10 cellular contexts compared by ENCODE assay signal in the genomic region with DNA sequence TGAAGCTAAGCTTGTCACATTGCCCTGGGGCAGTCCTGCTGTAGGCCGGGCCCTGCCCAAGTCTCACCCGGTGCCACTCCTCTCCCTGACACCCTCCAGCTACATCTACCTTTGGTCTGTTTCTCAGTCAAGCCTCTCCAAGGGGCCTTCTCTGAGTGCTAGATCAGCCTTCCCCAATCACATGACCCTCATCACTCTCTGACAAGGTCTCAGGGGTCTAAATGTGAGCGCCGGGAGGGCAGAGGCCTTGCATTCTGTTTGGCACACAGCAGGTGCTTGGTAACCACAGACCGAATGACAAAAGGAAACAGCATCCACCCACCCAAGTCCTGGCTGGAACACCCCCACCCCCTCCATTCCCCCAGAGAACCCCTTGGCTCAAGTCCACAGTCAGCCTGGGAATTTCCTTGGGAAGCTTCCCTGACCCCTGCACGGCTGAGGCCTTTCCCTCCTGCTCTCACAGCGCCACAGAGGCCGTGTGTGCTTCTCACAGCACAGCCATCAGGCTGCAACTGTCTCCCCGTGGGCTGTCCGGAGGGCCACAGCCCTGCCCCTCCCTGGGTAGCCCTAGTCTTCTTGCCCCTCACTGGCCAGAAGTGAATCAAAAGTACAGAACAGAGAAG. TPM values are rescaled to one million over a fixed set of nuclear protein-coding genes. Genes with fewer than 3 reads are reported as not detected.
A peak's percentile ranks its signal among the peaks of the same experiment; 100 is the strongest.
DNase-seq lines count a peak whose midpoint lies in the region; ATAC-seq lines count a peak whose summit lies in the region.
"Had no signal": no experiment of that assay in that cellular context is flagged by ENCODE, and none has a peak within 500 bp of the region (broad histone marks: within the 10 kb centered on the region; RNA-seq: fewer than 3 reads in every experiment).

No MANE protein-coding gene starts in this region.

- H3K27me3 Mint-ChIP-seq in CD8-positive, alpha-beta memory T cell, result peaks cover 0 to 3% of the 10 kb centered on the region in 2 donors
- no peaks in the 10 kb centered on the region for H3K27me3 Mint-ChIP-seq in activated CD4-positive, alpha-beta memory T cell treated with anti-CD3 and anti-CD28 coated beads for 36 hours

- DNase-seq in CD8-positive, alpha-beta memory T cell, result peak in 1 of 5 donors; percentile 56
- DNase-seq in activated CD4-positive, alpha-beta memory T cell treated with anti-CD3 and anti-CD28 coated beads for 36 hours, result peak; percentile 15
- peak; percentile 61 for DNase-seq in Right ventricle myocardium inferior (ENCODE audit: missing footprints)
- DNase-seq in pulmonary artery endothelial cell (ENCODE audit: low read depth, low spot score), result peak; percentile 49
- no peak for DNase-seq in D341Med (ENCODE audit: low spot score)
- DNase-seq in NCI-H187 treated with DMSO at 0.1 percent for 48 hours (lab: John Stamatoyannopoulos, UW), result no peak
- no peak for DNase-seq in CD1c-positive myeloid dendritic cell (ENCODE audit: extremely low spot score)
- DNase-seq: DMS79, PC-3 had no signal

- H3K27ac ChIP-seq in CD8-positive, alpha-beta memory T cell (ENCODE audit: low read depth, low read length), result no peak overlapping the region

- H3K27ac Mint-ChIP-seq in CD8-positive, alpha-beta memory T cell, result peak overlapping the region; percentile 66 to 97 (median 91)
- H3K27ac Mint-ChIP-seq in activated CD4-positive, alpha-beta memory T cell treated with anti-CD3 and anti-CD28 coated beads for 36 hours, result peak overlapping the region; percentile 54

- H3K36me3 Mint-ChIP-seq in CD8-positive, alpha-beta memory T cell, result peaks cover 9 to 35% (median 9%) of the 10 kb centered on the region in 3 donors
- H3K36me3 Mint-ChIP-seq in activated CD4-positive, alpha-beta memory T cell treated with anti-CD3 and anti-CD28 coated beads for 36 hours, result peaks cover 14% of the 10 kb centered on the region

- peaks cover 60 to 68% (median 66%) of the 10 kb centered on the region in 3 donors for H3K4me1 Mint-ChIP-seq in CD8-positive, alpha-beta memory T cell
- H3K4me1 Mint-ChIP-seq in activated CD4-positive, alpha-beta memory T cell treated with anti-CD3 and anti-CD28 coated beads for 36 hours (ENCODE audit: low read depth), result peaks cover 37% of the 10 kb centered on the region

- ATAC-seq in Right ventricle myocardium inferior (peak; percentile 44), HG02840 (IDR thresholded peaks at IDR 0.05; ENCODE audit: low FRiP score, unreplicated experiment) (no peak)
- ATAC-seq: PC-3 had no signal

- peaks cover 56% of the 10 kb centered on the region for H3K4me1 ChIP-seq in CD8-positive, alpha-beta memory T cell (ENCODE audit: insufficient read depth, low read length)

- peaks cover 4% of the 10 kb centered on the region for H3K36me3 ChIP-seq in CD8-positive, alpha-beta memory T cell (ENCODE audit: insufficient read depth, low read length)

- peak overlapping the region in 5 of 7 donors; percentile 47 to 82 (median 68) for H3K4me3 Mint-ChIP-seq in CD8-positive, alpha-beta memory T cell
- no peak overlapping the region for H3K4me3 Mint-ChIP-seq in activated CD4-positive, alpha-beta memory T cell treated with anti-CD3 and anti-CD28 coated beads for 36 hours

- H3K27me3 ChIP-seq in CD8-positive, alpha-beta memory T cell (ENCODE audit: insufficient read depth, low read length, poor library complexity, severe bottlenecking), result no peaks in the 10 kb centered on the region

- H3K9me3 ChIP-seq in CD8-positive, alpha-beta memory T cell (ENCODE audit: low read length), result no peaks in the 10 kb centered on the region

- POLR2A ChIA-PET in CD8-positive, alpha-beta memory T cell (lab: Charles Lee), result no interaction called here
- POLR2A ChIA-PET in activated CD4-positive, alpha-beta memory T cell treated with anti-CD3 and anti-CD28 coated beads for 36 hours (lab: Charles Lee), result no interaction called here

- CTCF ChIA-PET in CD8-positive, alpha-beta memory T cell (lab: Charles Lee), result interaction anchor here (0.7 to 2.0 kb wide), 3 partner anchors 28 to 230 kb away, joined by 3 to 8 read pairs (median 3); no protein-coding TSS in a partner anchor
- CTCF ChIA-PET in activated CD4-positive, alpha-beta memory T cell treated with anti-CD3 and anti-CD28 coated beads for 36 hours (lab: Charles Lee), result interaction anchor here (1.0 to 1.6 kb wide), 2 partner anchors 118 to 231 kb away, joined by 3 to 4 read pairs; no protein-coding TSS in a partner anchor

- peaks cover 0 to 1% (median 0%) of the 10 kb centered on the region in 5 donors for H3K9me3 Mint-ChIP-seq in CD8-positive, alpha-beta memory T cell
- H3K9me3 Mint-ChIP-seq in activated CD4-positive, alpha-beta memory T cell treated with anti-CD3 and anti-CD28 coated beads for 36 hours, result no peaks in the 10 kb centered on the region

- H3K4me3 ChIP-seq in CD8-positive, alpha-beta memory T cell (ENCODE audit: low read length), result no peak overlapping the region

- intact Hi-C loops in activated CD4-positive, alpha-beta memory T cell treated with anti-CD3 and anti-CD28 coated beads for 36 hours (cut with micrococcal nuclease), result no loop called here
- intact Hi-C loops in Right ventricle myocardium inferior (cut with DNase I), result loop anchor here (5.0 kb wide), 1 partner anchor 37 kb away; a partner anchor contains a TSS

RNA-seq across cellular contexts. Expression of a gene that starts 32.9 kb away (rescaled TPM):
- total RNA-seq in CD8-positive, alpha-beta memory T cell, result 1 to 10 TPM; 4.4 to 4.9 TPM
- polyA plus RNA-seq in CD8-positive, alpha-beta memory T cell, result 0.97 TPM
- total RNA-seq in activated CD4-positive, alpha-beta memory T cell treated with anti-CD3 and anti-CD28 coated beads for 36 hours, result 1 to 10 TPM; 2.9 to 4.1 TPM
- total RNA-seq in Right ventricle myocardium inferior, result 206 TPM
- total RNA-seq in pulmonary artery endothelial cell, result 179 and 326 TPM in 2 replicates

RNA-seq across cellular contexts. Expression of a gene that starts 36.2 kb away (rescaled TPM):
- 10 to 100 TPM; 21.1 to 21.3 TPM for total RNA-seq in CD8-positive, alpha-beta memory T cell
- 56.4 TPM for polyA plus RNA-seq in CD8-positive, alpha-beta memory T cell
- total RNA-seq in activated CD4-positive, alpha-beta memory T cell treated with anti-CD3 and anti-CD28 coated beads for 36 hours, result 10 to 100 TPM; 35.7 to 38.0 TPM
- 10.7 TPM for total RNA-seq in Right ventricle myocardium inferior
- total RNA-seq in pulmonary artery endothelial cell, result 16.7 and 22.4 TPM in 2 replicates

Comparison
In these comparisons a context has a peak if more than half of its experiments do, and no peak if none do; other contexts are left out.
1. DNase-seq: peak in activated CD4-positive, alpha-beta memory T cell treated with anti-CD3 and anti-CD28 coated beads for 36 hours (single experiment), Right ventricle myocardium inferior (single experiment) and pulmonary artery endothelial cell (single experiment); none in D341Med (single experiment), NCI-H187 treated with DMSO at 0.1 percent for 48 hours (single experiment) and CD1c-positive myeloid dendritic cell (single experiment).
2. RNA of a gene that starts 32.9 kb away (total RNA-seq): 179 to 326 TPM in pulmonary artery endothelial cell and 206 TPM in Right ventricle myocardium inferior (single experiment); 4.4 to 4.9 TPM in CD8-positive, alpha-beta memory T cell and 2.9 to 4.1 TPM in activated CD4-positive, alpha-beta memory T cell treated with anti-CD3 and anti-CD28 coated beads for 36 hours; every median in the first group is over 10 times any median in the second.